Comparison of ENCODE assay signal across 12 cellular contexts in the genomic region with DNA sequence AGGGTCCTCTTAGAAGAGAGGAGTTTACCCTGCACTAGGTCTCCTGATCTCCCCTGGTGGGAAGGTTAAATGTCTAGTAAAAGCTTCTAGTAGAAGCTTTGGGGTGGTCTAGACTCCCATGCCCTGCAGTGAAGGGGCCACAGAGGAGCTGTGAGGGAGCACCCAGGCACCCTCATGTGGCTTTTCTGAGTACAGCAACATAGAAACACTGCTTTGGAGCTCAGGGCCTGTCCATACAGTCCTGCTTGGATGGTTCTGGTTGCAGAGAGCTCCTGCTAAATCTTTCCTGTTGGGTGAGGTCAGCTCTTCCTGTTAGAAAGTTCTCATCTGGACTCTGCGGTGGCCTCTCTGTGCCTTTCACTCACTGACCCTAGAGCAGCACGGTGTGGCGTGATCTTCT. TPM values are rescaled to one million over a fixed set of nuclear protein-coding genes. Genes with fewer than 3 reads are reported as not detected.
DNase-seq lines count a peak whose midpoint lies in the region; ATAC-seq and TF ChIP-seq lines count a peak whose summit lies in the region.
"Had no signal": no experiment of that assay in that cellular context is flagged by ENCODE, and none has a peak within 500 bp of the region (broad histone marks: within the 10 kb centered on the region; RNA-seq: fewer than 3 reads in every experiment).

No MANE protein-coding gene starts in this region.

- no peaks in the 10 kb centered on the region for H3K9me3 Mint-ChIP-seq in activated T-cell treated with anti-CD3 and anti-CD28 coated beads, Interleukin-2, amount 50 U/mL, for 4 hours
- H3K9me3 Mint-ChIP-seq in activated CD4-positive, alpha-beta T cell treated with anti-CD3 and anti-CD28 coated beads, Interleukin-2, amount 10 ng/mL, durations not matched to agents 7 days and 5 days = no peaks in the 10 kb centered on the region
- H3K9me3 Mint-ChIP-seq: activated T-helper 2 cell treated with anti-CD3 and anti-CD28 coated beads, Interferon-gamma antibody, Interleukin-2, Interleukin-4, amounts not matched to agents 10 μg/mL and 5 μg/mL and 100 μg/mL, durations not matched to agents 14 hours and 24 hours and 36 hours had no signal

- H3K36me3 ChIP-seq in left lung = peaks cover 0 to 50% of the 10 kb centered on the region in 2 donors

- H3K4me3 Mint-ChIP-seq in activated T-cell treated with anti-CD3 and anti-CD28 coated beads, Interleukin-2, amount 50 U/mL, for 4 hours = no peak overlapping the region
- H3K4me3 Mint-ChIP-seq in activated CD4-positive, alpha-beta T cell treated with anti-CD3 and anti-CD28 coated beads, Interleukin-2, amount 10 ng/mL, durations not matched to agents 7 days and 5 days = no peak overlapping the region

- CTCF ChIA-PET in activated CD4-positive, alpha-beta T cell treated with anti-CD3 and anti-CD28 coated beads, Interleukin-2, amount 10 ng/mL, durations not matched to agents 7 days and 5 days (lab: Charles Lee) = interaction anchor here (1.1 kb wide), 1 partner anchor 135 kb away, joined by 4 read pairs; no protein-coding TSS in a partner anchor

- no peak overlapping the region for H3K27ac Mint-ChIP-seq in activated CD4-positive, alpha-beta T cell treated with anti-CD3 and anti-CD28 coated beads, Interleukin-2, amount 10 ng/mL, durations not matched to agents 7 days and 5 days
- H3K27ac Mint-ChIP-seq: activated T-helper 2 cell treated with anti-CD3 and anti-CD28 coated beads, Interferon-gamma antibody, Interleukin-2, Interleukin-4, amounts not matched to agents 10 μg/mL and 5 μg/mL and 100 μg/mL, durations not matched to agents 14 hours and 24 hours and 36 hours had no signal

- ATAC-seq in left lung = peak; percentile 41
- ATAC-seq in activated T-cell treated with anti-CD3 and anti-CD28 coated beads, Interleukin-2, amount 50 U/mL, for 4 hours = no peak
- ATAC-seq: lower lobe of right lung had no signal

- H3K4me3 ChIP-seq in astrocyte of the cerebellum (ENCODE audit: low read depth, low read length) = no peak overlapping the region
- H3K4me3 ChIP-seq in left lung = no peak overlapping the region
- H3K4me3 ChIP-seq: lower lobe of right lung had no signal

- intact Hi-C loops in left lung (cut with DNase I) = no loop called here

- H3K9me3 ChIP-seq in left lung = no peaks in the 10 kb centered on the region
- H3K9me3 ChIP-seq: lower lobe of right lung had no signal

- H3K27me3 Mint-ChIP-seq in activated T-cell treated with anti-CD3 and anti-CD28 coated beads, Interleukin-2, amount 50 U/mL, for 4 hours (ENCODE audit: low read depth) = no peaks in the 10 kb centered on the region
- no peaks in the 10 kb centered on the region for H3K27me3 Mint-ChIP-seq in activated CD4-positive, alpha-beta T cell treated with anti-CD3 and anti-CD28 coated beads, Interleukin-2, amount 10 ng/mL, durations not matched to agents 7 days and 5 days

- POLR2A ChIA-PET in activated CD4-positive, alpha-beta T cell treated with anti-CD3 and anti-CD28 coated beads, Interleukin-2, amount 10 ng/mL, durations not matched to agents 7 days and 5 days (lab: Charles Lee) = no interaction called here

- H3K4me1 ChIP-seq in left lung = no peaks in the 10 kb centered on the region
- H3K4me1 ChIP-seq: lower lobe of right lung had no signal

- in situ Hi-C loops in astrocyte of the cerebellum (cut with HindIII; ENCODE audit: low sequenced_read_pairs) = no loop called here

- peak; percentile 48 for DNase-seq in D341Med (ENCODE audit: low spot score)
- peak; percentile 3 for DNase-seq in HT-29 (ENCODE audit: low spot score)
- DNase-seq in astrocyte of the cerebellum (ENCODE audit: low read depth) = no peak
- DNase-seq in left lung = no peak
- no peak for DNase-seq in cerebellar cortex (ENCODE audit: low spot score)
- no peak for DNase-seq in NCI-H510A (lab: John Stamatoyannopoulos, UW)
- DNase-seq in activated T-cell treated with anti-CD3 and anti-CD28 coated beads, Interleukin-2, amount 50 U/mL, for 4 hours = no peak
- no peak for DNase-seq in activated CD4-positive, alpha-beta T cell treated with anti-CD3 and anti-CD28 coated beads, Interleukin-2, amount 10 ng/mL, durations not matched to agents 7 days and 5 days
- DNase-seq: lower lobe of right lung; NCI-H1930; stimulated activated naive CD4-positive, alpha-beta T cell had no signal

- TF ChIP-seq CTCF in astrocyte of the cerebellum (IDR thresholded peaks at IDR 0.05; ENCODE audit: low read depth, low read length, missing control alignments) = peak; percentile 41
- no peak for TF ChIP-seq CTCF in left lung (IDR thresholded peaks at IDR 0.05)

- H3K27me3 ChIP-seq in left lung = no peaks in the 10 kb centered on the region

- H3K36me3 Mint-ChIP-seq in activated T-cell treated with anti-CD3 and anti-CD28 coated beads, Interleukin-2, amount 50 U/mL, for 4 hours (ENCODE audit: insufficient read depth) = peaks cover 36% of the 10 kb centered on the region
- H3K36me3 Mint-ChIP-seq in activated CD4-positive, alpha-beta T cell treated with anti-CD3 and anti-CD28 coated beads, Interleukin-2, amount 10 ng/mL, durations not matched to agents 7 days and 5 days (ENCODE audit: low read depth) = peaks cover 12% of the 10 kb centered on the region

- no peaks in the 10 kb centered on the region for H3K4me1 Mint-ChIP-seq in activated T-cell treated with anti-CD3 and anti-CD28 coated beads, Interleukin-2, amount 50 U/mL, for 4 hours (ENCODE audit: low read depth)
- no peaks in the 10 kb centered on the region for H3K4me1 Mint-ChIP-seq in activated CD4-positive, alpha-beta T cell treated with anti-CD3 and anti-CD28 coated beads, Interleukin-2, amount 10 ng/mL, durations not matched to agents 7 days and 5 days

- no peak overlapping the region for H3K27ac ChIP-seq in left lung
- H3K27ac ChIP-seq: lower lobe of right lung had no signal

RNA-seq across cellular contexts. Expression of gene GPD1L, which starts 47.8 kb away (rescaled TPM):
- 6.0 and 12.9 TPM in 2 replicates for total RNA-seq in HT-29 (2014; rRNA removed; shearing (Covaris generic))
- 10 to 100 TPM; 43.6 to 62.4 TPM for total RNA-seq in left lung
- 10 to 100 TPM; 13.3 to 13.8 (median 13.8) TPM for total RNA-seq in activated T-cell treated with anti-CD3 and anti-CD28 coated beads, Interleukin-2, amount 50 U/mL, for 4 hours
- total RNA-seq in activated CD4-positive, alpha-beta T cell treated with anti-CD3 and anti-CD28 coated beads, Interleukin-2, amount 10 ng/mL, durations not matched to agents 7 days and 5 days = 10 to 100 TPM; 21.5 to 25.5 TPM

Comparison
In these comparisons a context has a peak if more than half of its experiments do, and no peak if none do; other contexts are left out.
1. DNase-seq: peak in D341Med (single experiment) and HT-29 (single experiment); none in astrocyte of the cerebellum (single experiment), left lung (0 of 2), cerebellar cortex (single experiment), NCI-H510A (single experiment), activated T-cell treated with anti-CD3 and anti-CD28 coated beads, Interleukin-2, amount 50 U/mL, for 4 hours (single experiment) and activated CD4-positive, alpha-beta T cell treated with anti-CD3 and anti-CD28 coated beads, Interleukin-2, amount 10 ng/mL, durations not matched to agents 7 days and 5 days (single experiment).